11 cellular contexts compared by ENCODE assay signal in the genomic region with DNA sequence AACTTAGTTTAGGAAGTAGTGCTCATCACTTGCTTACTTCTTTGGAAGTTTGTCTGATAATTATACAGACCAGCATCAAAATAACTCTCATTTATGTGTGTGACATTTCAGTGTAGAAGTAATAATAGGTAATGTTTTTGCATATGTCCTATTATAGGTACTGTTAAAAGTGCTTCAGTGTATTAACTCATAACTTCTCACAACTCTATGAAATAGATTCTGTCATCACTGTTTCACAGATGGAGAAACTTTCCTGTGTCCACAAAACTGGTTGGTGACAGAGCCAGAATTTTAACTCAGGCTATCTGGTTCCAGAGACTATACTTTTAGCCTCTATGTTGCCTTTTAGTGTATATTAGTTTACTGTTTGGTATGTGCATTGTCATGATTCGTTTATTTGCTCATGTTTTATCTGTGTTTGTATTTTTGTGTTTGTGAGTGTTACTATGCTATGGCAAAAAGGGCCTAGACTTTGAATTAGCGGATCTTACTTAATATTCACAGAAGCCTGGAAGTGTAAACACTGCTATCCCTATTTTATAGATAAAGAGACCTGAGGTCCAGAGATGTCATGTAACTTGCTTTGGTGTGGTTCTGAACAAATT. TPM values are rescaled to one million over a fixed set of nuclear protein-coding genes. Genes with fewer than 3 reads are reported as not detected.
A peak's percentile ranks its signal among the peaks of the same experiment; 100 is the strongest.
DNase-seq lines count a peak whose midpoint lies in the region; ATAC-seq, FAIRE-seq and TF ChIP-seq lines count a peak whose summit lies in the region.
"Had no signal": no experiment of that assay in that cellular context is flagged by ENCODE, and none has a peak within 500 bp of the region (broad histone marks: within the 10 kb centered on the region; RNA-seq: fewer than 3 reads in every experiment).

No MANE protein-coding gene starts in this region.

- H3K36me3 ChIP-seq in CD4-positive, alpha-beta memory T cell (ENCODE audit: insufficient read depth, low read length): no peaks in the 10 kb centered on the region
- H3K36me3 ChIP-seq in Peyer's patch (no peaks in the 10 kb centered on the region), endothelial cell of umbilical vein (ENCODE audit: control insufficient read depth in 2 of 2, extremely low read depth in 1 of 2, insufficient read depth in 2 of 2, low read length in 2 of 2) (no peaks in the 10 kb centered on the region)
- H3K36me3 ChIP-seq: HAP-1 had no signal

- H3K4me2 ChIP-seq in endothelial cell of umbilical vein (ENCODE audit: insufficient read depth, low read length): peak overlapping the region; percentile 86

- H3K79me2 ChIP-seq in endothelial cell of umbilical vein (ENCODE audit: control insufficient read depth, insufficient read depth, low read length): peaks cover 2% of the 10 kb centered on the region

- H4K20me1 ChIP-seq in endothelial cell of umbilical vein (replicated peaks; ENCODE audit: control insufficient read depth, extremely low read depth, insufficient read depth, low read length): no peaks in the 10 kb centered on the region

- no peak for DNase-seq in CD4-positive, alpha-beta memory T cell
- DNase-seq in Peyer's patch (no peak), endothelial cell of umbilical vein (ENCODE audit: low read depth, low spot score) (no peak), progenitor cell of endocrine pancreas (ENCODE audit: low spot score, unreplicated experiment) (no peak), NCI-H1694 treated with DMSO at 0.1 percent for 48 hours (lab: John Stamatoyannopoulos, UW) (no peak)
- DNase-seq: NCI-H1694, retina had no signal

- H3K27ac Mint-ChIP-seq in CD4-positive, alpha-beta memory T cell: peak overlapping the region; percentile 53 to 97 (median 89)
- peak overlapping the region; percentile 90 for H3K27ac Mint-ChIP-seq in progenitor cell of endocrine pancreas

- H2AFZ ChIP-seq in endothelial cell of umbilical vein (ENCODE audit: low read depth, low read length): no peak overlapping the region

- peaks cover 72% of the 10 kb centered on the region for H3K4me1 ChIP-seq in CD4-positive, alpha-beta memory T cell (ENCODE audit: insufficient read depth, low read length)
- H3K4me1 ChIP-seq in Peyer's patch: peaks cover 0 to 9% (median 2%) of the 10 kb centered on the region in 4 donors
- peaks cover 44% of the 10 kb centered on the region for H3K4me1 ChIP-seq in endothelial cell of umbilical vein (ENCODE audit: control insufficient read depth, extremely low read depth, insufficient read depth, low read length)

- TF ChIP-seq POLR2A in Peyer's patch (IDR thresholded peaks at IDR 0.05) (no peak), endothelial cell of umbilical vein (IDR thresholded peaks at IDR 0.05; ENCODE audit: low read depth, low read length) (no peak)

- peaks cover 40 to 83% (median 61%) of the 10 kb centered on the region in 4 donors for H3K4me1 Mint-ChIP-seq in CD4-positive, alpha-beta memory T cell
- peaks cover 35% of the 10 kb centered on the region for H3K4me1 Mint-ChIP-seq in progenitor cell of endocrine pancreas (ENCODE audit: low read depth)

- H3K27me3 ChIP-seq in CD4-positive, alpha-beta memory T cell (ENCODE audit: insufficient read depth, low read length): no peaks in the 10 kb centered on the region
- H3K27me3 ChIP-seq in Peyer's patch (no peaks in the 10 kb centered on the region), endothelial cell of umbilical vein (ENCODE audit: control insufficient read depth in 2 of 2, insufficient read depth in 2 of 2, low read length in 2 of 2) (no peaks in the 10 kb centered on the region)

- intact Hi-C loops in CD4-positive, alpha-beta memory T cell (cut with micrococcal nuclease): loop anchor here (2.0 kb wide), 1 partner anchor 133 kb away; the partner anchor contains the start of gene RCBTB2
- intact Hi-C loops in endothelial cell of umbilical vein (cut with micrococcal nuclease): loop anchor here (2.0 kb wide), 2 partner anchors 47 to 65 kb away; no protein-coding TSS in a partner anchor

- H3K9me1 ChIP-seq in endothelial cell of umbilical vein (replicated peaks; ENCODE audit: control insufficient read depth, extremely low read depth, insufficient read depth, low read length): no peaks in the 10 kb centered on the region

- no peak for ATAC-seq in HG03457 (IDR thresholded peaks at IDR 0.05; ENCODE audit: unreplicated experiment)
- no peak for ATAC-seq in HG03159 (IDR thresholded peaks at IDR 0.05; ENCODE audit: unreplicated experiment)
- no peak for ATAC-seq in HG02981 (IDR thresholded peaks at IDR 0.05; ENCODE audit: unreplicated experiment)

- H3K27me3 Mint-ChIP-seq in CD4-positive, alpha-beta memory T cell: no peaks in the 10 kb centered on the region
- H3K27me3 Mint-ChIP-seq in progenitor cell of endocrine pancreas: no peaks in the 10 kb centered on the region

- peaks cover 12 to 16% of the 10 kb centered on the region in 2 donors for H3K36me3 Mint-ChIP-seq in CD4-positive, alpha-beta memory T cell
- peaks cover 14% of the 10 kb centered on the region for H3K36me3 Mint-ChIP-seq in progenitor cell of endocrine pancreas (ENCODE audit: insufficient read depth)

- peak overlapping the region in 5 of 8 donors; percentile 27 to 66 (median 61) for H3K4me3 Mint-ChIP-seq in CD4-positive, alpha-beta memory T cell
- H3K4me3 Mint-ChIP-seq in progenitor cell of endocrine pancreas (ENCODE audit: low read depth): peak overlapping the region; percentile 6

- peak overlapping the region; percentile 18 for H3K27ac ChIP-seq in CD4-positive, alpha-beta memory T cell (ENCODE audit: low read depth, low read length)
- peak overlapping the region in 3 of 4 donors; percentile 5 to 22 (median 19) for H3K27ac ChIP-seq in Peyer's patch
- H3K27ac ChIP-seq in endothelial cell of umbilical vein (ENCODE audit: insufficient read depth, low read depth, low read length): peak overlapping the region; percentile 75

- peaks cover 0 to 18% (median 6%) of the 10 kb centered on the region in 8 donors for H3K9me3 Mint-ChIP-seq in CD4-positive, alpha-beta memory T cell
- H3K9me3 Mint-ChIP-seq in progenitor cell of endocrine pancreas (ENCODE audit: low read depth): peaks cover 14% of the 10 kb centered on the region

- BruUV-seq in endothelial cell of umbilical vein (replicated peaks; lab: Mats Ljungman, UMichigan): no TSS peak

- FAIRE-seq in endothelial cell of umbilical vein (lab: Jason Lieb, UNC): peak; percentile 18

- CTCF ChIA-PET in CD4-positive, alpha-beta memory T cell (lab: Charles Lee; ENCODE audit: partially characterized antibody): interaction anchor here (1.0 to 6.4 kb wide), 10 partner anchors 13 to 195 kb away, joined by 3 to 117 read pairs (median 4); partner anchors contain the start of gene LPAR6
- CTCF ChIA-PET in endothelial cell of umbilical vein (lab: Charles Lee): interaction anchor here (0.5 to 4.3 kb wide), 8 partner anchors 14 to 181 kb away, joined by 3 to 74 read pairs (median 4); partner anchors contain the start of gene RCBTB2

- no peak for TF ChIP-seq CTCF in Peyer's patch (IDR thresholded peaks at IDR 0.05)
- no peak for TF ChIP-seq CTCF in endothelial cell of umbilical vein (IDR thresholded peaks at IDR 0.05; ENCODE audit: extremely low read depth in 1 of 2, insufficient read depth in 1 of 2, low read depth in 1 of 2, low read length in 2 of 2)
- no peak for TF ChIP-seq CTCF in progenitor cell of endocrine pancreas (IDR thresholded peaks at IDR 0.05; ENCODE audit: unreplicated experiment)

- peak overlapping the region; percentile 41 for H3K9ac ChIP-seq in endothelial cell of umbilical vein (replicated peaks; ENCODE audit: extremely low read depth, insufficient read depth, low read length)

- H3K4me3 ChIP-seq in CD4-positive, alpha-beta memory T cell (ENCODE audit: low read length in 2 of 2): no peak overlapping the region
- H3K4me3 ChIP-seq in Peyer's patch: no peak overlapping the region
- no peak overlapping the region for H3K4me3 ChIP-seq in endothelial cell of umbilical vein (replicated peaks in 1 of 3; ENCODE audit: insufficient read depth in 1 of 3, low read depth in 1 of 3, low read length in 3 of 3)
- H3K4me3 ChIP-seq: HAP-1 had no signal

- POLR2A ChIA-PET in CD4-positive, alpha-beta memory T cell (lab: Charles Lee; ENCODE audit: partially characterized antibody): interaction anchor here (1.0 to 4.7 kb wide), 10 partner anchors 12 to 180 kb away, joined by 3 to 34 read pairs (median 5); partner anchors contain the start of genes LPAR6 and RCBTB2
- POLR2A ChIA-PET in endothelial cell of umbilical vein (lab: Charles Lee): no interaction called here

- dilution Hi-C loops in endothelial cell of umbilical vein (cut with MboI; ENCODE audit: extremely low pct_ligation_motif_present, low sequenced_read_pairs): no loop called here

- no peaks in the 10 kb centered on the region for H3K9me3 ChIP-seq in CD4-positive, alpha-beta memory T cell (ENCODE audit: control insufficient read depth in 1 of 2, low read length in 2 of 2)
- H3K9me3 ChIP-seq in Peyer's patch (no peaks in the 10 kb centered on the region), endothelial cell of umbilical vein (replicated peaks; ENCODE audit: control insufficient read depth, insufficient read depth, low read length) (no peaks in the 10 kb centered on the region)
- H3K9me3 ChIP-seq: HAP-1 had no signal

TF ChIP-seq in endothelial cell of umbilical vein, 7 proteins besides CTCF, POLR2A, EP300 and RAD21:
- TF ChIP-seq POLR2AphosphoS5 (IDR thresholded peaks at IDR 0.05; ENCODE audit: insufficient read depth, low read depth, low read length): no peak
- TF ChIP-seq GATA2 (IDR thresholded peaks at IDR 0.05; ENCODE audit: insufficient read depth, insufficient read length, low read depth, low read length): no peak
TF ChIP-seq in endothelial cell of umbilical vein: peak in this region for 0.

RNA-seq across cellular contexts. Expression of gene LPAR6, which starts 12.7 kb away (rescaled TPM):
- total RNA-seq in CD4-positive, alpha-beta memory T cell: 10 to 100 TPM; 89.0 to 91.1 TPM
- polyA plus RNA-seq in CD4-positive, alpha-beta memory T cell: 100 to 1,000 TPM in 1 of 2 donors, 10 to 100 TPM in 1; 69.1 to 134 TPM
- total RNA-seq in Peyer's patch (10 to 100 TPM in 1 of 4 donors, 1 to 10 TPM in 3; 2.8 to 19.0 (median 5.4) TPM), endothelial cell of umbilical vein (22.3 and 22.9 TPM in 2 replicates), progenitor cell of endocrine pancreas (27.2 and 27.7 TPM in 2 replicates)
- polyA plus RNA-seq in endothelial cell of umbilical vein: 12.0 and 14.5 TPM in 2 replicates
- 14.7 and 16.3 TPM in 2 replicates for polyA plus RNA-seq in endothelial cell of umbilical vein (2011; cell fraction: cytosol; rRNA removed)
- 19.0 and 26.0 TPM in 2 replicates for polyA plus RNA-seq in endothelial cell of umbilical vein (2011; cell fraction: nucleus; rRNA removed)
- polyA plus RNA-seq in endothelial cell of umbilical vein (2012): 16.4 and 17.9 TPM in 2 replicates
- 16.7 and 17.5 TPM in 2 replicates for polyA minus RNA-seq in endothelial cell of umbilical vein
- not detected for polyA minus RNA-seq in endothelial cell of umbilical vein (2011; cell fraction: cytosol; rRNA and poly(A)+ RNA removed)
- 20.0 and 23.5 TPM in 2 replicates for polyA minus RNA-seq in endothelial cell of umbilical vein (2011; cell fraction: nucleus; rRNA and poly(A)+ RNA removed)

Comparison
In these comparisons a context has a peak if more than half of its experiments do, and no peak if none do; other contexts are left out.
1. H3K27ac ChIP-seq: peak in every context shown above with its lines; median percentile 75 in endothelial cell of umbilical vein; 19 in Peyer's patch; 18 in CD4-positive, alpha-beta memory T cell.